14 cellular contexts compared by ENCODE assay signal in genomic region chr9:69193685-69194032, GRCh38. TPM values are rescaled to one million over a fixed set of nuclear protein-coding genes. Genes with fewer than 3 reads are reported as not detected.
A peak's percentile ranks its signal among the peaks of the same experiment; 100 is the strongest.
DNase-seq lines count a peak whose midpoint lies in the region; ATAC-seq and TF ChIP-seq lines count a peak whose summit lies in the region.
"Had no signal": no experiment of that assay in that cellular context is flagged by ENCODE, and none has a peak within 500 bp of the region (broad histone marks: within the 10 kb centered on the region; RNA-seq: fewer than 3 reads in every experiment).

No MANE protein-coding gene starts in this region.

- H3K36me3 Mint-ChIP-seq in chondrocyte (ENCODE audit: low read depth), result no peaks in the 10 kb centered on the region
- H3K36me3 Mint-ChIP-seq: immature natural killer cell had no signal

- H3K4me3 Mint-ChIP-seq in chondrocyte (ENCODE audit: unreplicated experiment), result no peak overlapping the region
- H3K4me3 Mint-ChIP-seq: immature natural killer cell had no signal

- H3K27ac ChIP-seq in RWPE2 (ENCODE audit: poor library complexity, severe bottlenecking), result peak overlapping the region; percentile 17
- H3K27ac ChIP-seq: adrenal gland had no signal

- TF ChIP-seq CTCF in RWPE2 (IDR thresholded peaks at IDR 0.05; ENCODE audit: poor library complexity, severe bottlenecking) (peak; percentile 47), chondrocyte (IDR thresholded peaks at IDR 0.05) (no peak)

- no peak overlapping the region for H3K4me3 ChIP-seq in RWPE2 (ENCODE audit: severe bottlenecking)
- H3K4me3 ChIP-seq: adrenal gland, tibial nerve had no signal

- H3K4me1 ChIP-seq in RWPE2 (ENCODE audit: insufficient read depth, poor library complexity, severe bottlenecking), result peaks cover 4% of the 10 kb centered on the region

- H3K27me3 ChIP-seq in RWPE2 (ENCODE audit: insufficient read depth, poor library complexity, severe bottlenecking), result no peaks in the 10 kb centered on the region
- H3K27me3 ChIP-seq: adrenal gland, tibial nerve had no signal

- H3K27ac Mint-ChIP-seq in chondrocyte (ENCODE audit: unreplicated experiment), result no peak overlapping the region
- H3K27ac Mint-ChIP-seq: immature natural killer cell had no signal

- H3K9me3 Mint-ChIP-seq in chondrocyte (ENCODE audit: low read depth), result no peaks in the 10 kb centered on the region
- H3K9me3 Mint-ChIP-seq: immature natural killer cell had no signal

- DNase-seq in DMS53 (lab: John Stamatoyannopoulos, UW) (peak; percentile 20), DMS53 treated with DMSO at 0.1 percent for 48 hours (lab: John Stamatoyannopoulos, UW; ENCODE audit: unreplicated experiment) (no peak), NCI-H128 (lab: John Stamatoyannopoulos, UW; ENCODE audit: unreplicated experiment) (peak; percentile 13), RWPE2 (ENCODE audit: low spot score) (no peak), iPS-NIHi7 (ENCODE audit: extremely low spot score) (peak; percentile 37), hippocampal formation (lab: John Stamatoyannopoulos, UW) (no peak), chondrocyte (ENCODE audit: low spot score) (no peak)
- DNase-seq in activated CD4-positive, alpha-beta T cell treated with anti-CD3 and anti-CD28 coated beads, Interleukin-2, amount 50 U/mL, for 48 hours, result no peak
- DNase-seq: Calu3, NCI-H226, posterior cingulate gyrus had no signal

- H3K4me1 Mint-ChIP-seq in chondrocyte (ENCODE audit: low read depth), result peaks cover 7% of the 10 kb centered on the region
- H3K4me1 Mint-ChIP-seq: immature natural killer cell had no signal

- H3K36me3 ChIP-seq in RWPE2 (ENCODE audit: low read depth), result no peaks in the 10 kb centered on the region
- H3K36me3 ChIP-seq: adrenal gland, tibial nerve had no signal

- no peaks in the 10 kb centered on the region for H3K9me3 ChIP-seq in RWPE2 (ENCODE audit: severe bottlenecking)
- H3K9me3 ChIP-seq: adrenal gland, tibial nerve had no signal

- peak; percentile 38; the same call in 1 of the 3 replicates for ATAC-seq in RWPE2 (ENCODE audit: low read depth)

- H3K27me3 Mint-ChIP-seq in chondrocyte (ENCODE audit: low read depth), result no peaks in the 10 kb centered on the region

RNA-seq across cellular contexts. Expression of gene TJP2, which starts 19.6 kb away (rescaled TPM):
- 49.9 to 50.6 TPM (median 50.4 TPM) in 3 replicates for total RNA-seq in chondrocyte

Comparison
In these comparisons a context has a peak if more than half of its experiments do, and no peak if none do; other contexts are left out.
1. DNase-seq: peak in DMS53 (single experiment), NCI-H128 (single experiment) and iPS-NIHi7 (single experiment); none in DMS53 treated with DMSO at 0.1 percent for 48 hours (single experiment), RWPE2 (single experiment), activated CD4-positive, alpha-beta T cell treated with anti-CD3 and anti-CD28 coated beads, Interleukin-2, amount 50 U/mL, for 48 hours (0 of 2), hippocampal formation (0 of 2) and chondrocyte (single experiment).